16 cellular contexts compared by ENCODE assay signal in the genomic region with DNA sequence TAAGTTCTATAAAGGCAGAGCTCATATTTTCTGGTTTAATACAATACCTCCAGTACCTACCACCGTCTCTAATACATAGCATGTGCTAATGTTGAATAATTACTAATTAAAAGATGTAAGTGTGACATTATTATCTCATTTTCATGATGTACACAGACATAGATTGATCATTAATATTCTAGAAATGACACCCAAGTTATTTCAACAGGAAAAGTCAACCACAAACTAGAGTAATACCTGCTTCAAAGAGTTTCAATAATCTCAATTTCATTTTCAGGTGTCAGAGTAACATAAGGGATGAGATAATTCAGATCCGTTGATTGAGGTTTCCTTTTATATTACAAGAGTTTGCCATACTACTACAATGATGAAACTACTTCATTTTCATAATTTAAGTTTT.
DNase-seq lines count a peak whose midpoint lies in the region; ATAC-seq and TF ChIP-seq lines count a peak whose summit lies in the region.
"Had no signal": no experiment of that assay in that cellular context is flagged by ENCODE, and none has a peak within 500 bp of the region (broad histone marks: within the 10 kb centered on the region; RNA-seq: fewer than 3 reads in every experiment).

No MANE protein-coding gene starts in this region.

- ATAC-seq in GM18508 (IDR thresholded peaks at IDR 0.05; ENCODE audit: insufficient read depth, unreplicated experiment) (peak; percentile 92), GM19463 (IDR thresholded peaks at IDR 0.05; ENCODE audit: unreplicated experiment) (peak; percentile 79), HG02798 (IDR thresholded peaks at IDR 0.05; ENCODE audit: poor library complexity, unreplicated experiment) (peak; percentile 81), HG03354 (IDR thresholded peaks at IDR 0.05; ENCODE audit: poor library complexity, severe bottlenecking, unreplicated experiment) (peak; percentile 92)
- ATAC-seq: SK-N-SH treated with all-trans-retinoic acid at 6 μM for 48 hours; stimulated activated naive B cell treated with anti-CD40 and anti-IgM and Interleukin-4, amounts not matched to agents 10 μg/mL and 1 μg/mL and 100 μg/mL, for 72 hours had no signal

- BruUV-seq in PC-9 (replicated peaks; lab: Mats Ljungman, UMichigan) = no TSS peak

- CTCF ChIA-PET in RWPE1 (lab: Yijun Ruan, JAX) = interaction anchor here (0.6 kb wide), 1 partner anchor 15 kb away, joined by 3 read pairs; no protein-coding TSS in a partner anchor
- CTCF ChIA-PET in PC-9 (lab: Charles Lee) = no interaction called here

- H3K4me3 ChIP-seq in PC-9 = no peak overlapping the region

- intact Hi-C loops in PC-9 (cut with micrococcal nuclease; ENCODE audit: unreplicated experiment) = no loop called here

- H3K4me2 ChIP-seq in PC-9 = no peak overlapping the region

- no peak for DNase-seq in KG1 (lab: John Stamatoyannopoulos, UW)
- no peak for DNase-seq in DMS79 treated with DMSO at 0.1 percent for 48 hours (lab: John Stamatoyannopoulos, UW)
- DNase-seq in RWPE1 (ENCODE audit: low spot score) = no peak
- DNase-seq in PC-9 = no peak
- DNase-seq: ACHN; head of caudate nucleus; kidney glomerular epithelial cell; NCI-H226; stimulated activated CD4-positive, alpha-beta T cell treated with anti-CD3 and anti-CD28 coated beads, Interleukin-2, amount 100 ng/mL, for 48 hours; stimulated activated naive B cell treated with anti-CD40 and anti-IgM and Interleukin-4, amounts not matched to agents 10 μg/mL and 1 μg/mL and 100 μg/mL, for 72 hours had no signal

- peaks cover 45% of the 10 kb centered on the region for H3K27me3 ChIP-seq in PC-9 (ENCODE audit: insufficient read depth, low read depth)

- no peaks in the 10 kb centered on the region for H3K9me2 ChIP-seq in PC-9 (ENCODE audit: insufficient read depth)

- no peaks in the 10 kb centered on the region for H3F3A ChIP-seq in PC-9 (ENCODE audit: insufficient read depth, low read depth)

- no peak overlapping the region for H2AFZ ChIP-seq in PC-9

- H3K36me3 ChIP-seq in PC-9 (ENCODE audit: low read depth) = no peaks in the 10 kb centered on the region

- no peaks in the 10 kb centered on the region for H3K79me2 ChIP-seq in PC-9 (ENCODE audit: low read depth)

- POLR2A ChIA-PET in RWPE1 (lab: Yijun Ruan, JAX; ENCODE audit: low non-redundant PET) (no interaction called here), PC-9 (lab: Charles Lee; ENCODE audit: unreplicated experiment) (no interaction called here)

- no peaks in the 10 kb centered on the region for H3K9me3 ChIP-seq in PC-9 (ENCODE audit: insufficient read depth, low read depth)

- no peaks in the 10 kb centered on the region for H4K20me1 ChIP-seq in PC-9 (ENCODE audit: insufficient read depth)

- no peaks in the 10 kb centered on the region for H3K4me1 ChIP-seq in PC-9 (replicated peaks; ENCODE audit: insufficient read depth)

- no peak for TF ChIP-seq CTCF in RWPE1 (conservative IDR thresholded peaks at IDR 0.05; ENCODE audit: low read depth)
- TF ChIP-seq CTCF in PC-9 (conservative IDR thresholded peaks at IDR 0.05) = no peak

- H3K27ac ChIP-seq in RWPE1 (no peak overlapping the region), PC-9 (no peak overlapping the region)
- H3K27ac ChIP-seq: epithelial cell of prostate had no signal
